Comparison of ENCODE assay signal across 8 cellular contexts in the genomic region with DNA sequence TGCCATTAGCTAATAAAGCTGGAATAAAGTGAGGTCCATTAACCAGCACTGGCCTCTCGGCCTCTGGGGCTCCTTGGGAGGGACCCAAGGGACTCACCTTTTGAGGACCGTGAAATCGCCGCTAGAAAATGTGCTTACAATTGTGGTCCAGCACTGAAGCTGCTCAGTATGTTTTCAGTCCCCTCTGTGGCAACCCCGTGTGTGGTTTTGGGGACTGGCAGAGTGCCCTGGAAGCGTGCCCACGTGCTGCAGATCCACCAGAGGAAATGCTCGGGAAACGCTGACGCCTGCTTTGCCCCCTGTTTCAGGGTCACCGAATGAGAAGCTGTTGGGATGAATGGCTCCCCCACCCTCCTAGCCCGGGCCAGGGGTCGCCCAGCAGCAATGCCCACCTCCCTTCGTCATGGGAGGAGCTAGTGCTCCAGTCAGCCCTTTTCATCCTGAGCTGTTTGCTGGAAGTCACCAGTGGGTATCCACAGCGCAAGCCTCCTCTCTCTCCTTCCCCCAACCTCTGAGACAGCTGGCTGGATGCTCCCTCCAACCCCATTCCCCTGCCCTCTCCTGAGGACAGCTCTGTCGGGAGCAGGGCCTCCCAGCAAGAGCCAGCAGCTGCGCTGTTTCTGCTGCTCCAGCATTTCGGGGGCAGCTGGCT. TPM values are rescaled to one million over a fixed set of nuclear protein-coding genes. Genes with fewer than 3 reads are reported as not detected.
DNase-seq lines count a peak whose midpoint lies in the region; ATAC-seq and TF ChIP-seq lines count a peak whose summit lies in the region.

No MANE protein-coding gene starts in this region.

- in situ Hi-C loops in ACHN (cut with HindIII; ENCODE audit: low pct_ligation_motif_present, low pct_unique_long_range_greater_than_20kb, low sequenced_read_pairs) = no loop called here

- no peak for TF ChIP-seq POLR2A in HCT116 (IDR thresholded peaks at IDR 0.05; ENCODE audit: borderline replicate concordance, extremely low read depth, insufficient read depth, insufficient read length)

- no peaks in the 10 kb centered on the region for H3K79me2 ChIP-seq in HCT116 (ENCODE audit: insufficient read depth, low read length)

- H3K36me3 ChIP-seq in HCT116 (ENCODE audit: control insufficient read depth in 1 of 2, insufficient read depth in 2 of 2, low read length in 2 of 2) (no peaks in the 10 kb centered on the region), H7 (replicated peaks; ENCODE audit: control insufficient read depth, insufficient read depth, low read length) (no peaks in the 10 kb centered on the region)

- POLR2A ChIA-PET in HCT116 (lab: Charles Lee) = interaction anchor here (1.7 kb wide), 1 partner anchor 9 kb away, joined by 6 read pairs; no protein-coding TSS in a partner anchor

- H3K9ac ChIP-seq in HCT116 (ENCODE audit: low read length) = peak overlapping the region; percentile 36

- ATAC-seq in HCT116 = peak; percentile 61
- ATAC-seq in HG03520 (IDR thresholded peaks at IDR 0.05; ENCODE audit: unreplicated experiment) = no peak
- ATAC-seq in GM18907 (IDR thresholded peaks at IDR 0.05; ENCODE audit: unreplicated experiment) = no peak

- no TSS peak for BruUV-seq in HCT116 (replicated peaks; lab: Mats Ljungman, UMichigan)

- peaks cover 26 to 30% of the 10 kb centered on the region in 2 experiments for H3K4me1 ChIP-seq in HCT116 (ENCODE audit: control insufficient read depth in 1 of 2, insufficient read depth in 2 of 2, low read length in 2 of 2)

- CTCF ChIA-PET in HCT116 (lab: Charles Lee) = interaction anchor here (0.5 to 3.2 kb wide), 7 partner anchors 10 to 72 kb away, joined by 3 to 17 read pairs (median 4); no protein-coding TSS in a partner anchor

- peak overlapping the region; percentile 13 to 27 for H3K4me3 ChIP-seq in HCT116 (replicated peaks in 1 of 2; ENCODE audit: low read depth in 1 of 2, low read length in 2 of 2)
- H3K4me3 ChIP-seq in foreskin fibroblast (ENCODE audit: low read depth in 1 of 2, low read length in 2 of 2) = peak overlapping the region; percentile 2 to 11
- no peak overlapping the region for H3K4me3 ChIP-seq in H7 (ENCODE audit: insufficient read depth, low read depth, low read length)

- H4K20me1 ChIP-seq in HCT116 (ENCODE audit: insufficient read depth) = no peaks in the 10 kb centered on the region

- H3K27me3 ChIP-seq in HCT116 (ENCODE audit: insufficient read depth, low read length) (no peaks in the 10 kb centered on the region), H7 (ENCODE audit: control insufficient read depth, insufficient read depth, low read length) (no peaks in the 10 kb centered on the region)

- RAD21 ChIA-PET in HCT116 (lab: Charles Lee; ENCODE audit: low non-redundant PET in 1 of 2, low total read pairs in 2 of 2, uncharacterized antibody in 2 of 2, unreplicated experiment in 2 of 2) = no interaction called here

- no peaks in the 10 kb centered on the region for H3K9me3 ChIP-seq in HCT116 (ENCODE audit: control insufficient read depth in 1 of 2, insufficient read depth in 1 of 2, low read depth in 1 of 2, low read length in 2 of 2)

- peak overlapping the region; percentile 64 for H3K27ac ChIP-seq in HCT116 (ENCODE audit: low read depth, low read length)

- H2AFZ ChIP-seq in HCT116 (ENCODE audit: low read depth, low read length, poor library complexity, severe bottlenecking) = peak overlapping the region; percentile 7

- TF ChIP-seq CTCF in HCT116 (IDR thresholded peaks at IDR 0.05 in 2 of 3, conservative IDR thresholded peaks at IDR 0.05 in 1 of 3; ENCODE audit: borderline replicate concordance in 1 of 3, insufficient read depth in 1 of 3, low read depth in 2 of 3, low read length in 2 of 3) (no peak), foreskin fibroblast (IDR thresholded peaks at IDR 0.05; ENCODE audit: low read depth, low read length) (no peak)

- peak overlapping the region; percentile 69 for H3K4me2 ChIP-seq in HCT116 (ENCODE audit: low read length)

- DNase-seq in ACHN = peak; percentile 71
- DNase-seq in HCT116 (ENCODE audit: low read depth, low spot score) = no peak
- peak; percentile 38 for DNase-seq in activated T-cell treated with anti-CD3 and anti-CD28 coated beads, Interleukin-2, amount 50 U/mL, for 1 hour
- DNase-seq in foreskin fibroblast = peak; percentile 72 to 86
- DNase-seq in posterior vena cava (ENCODE audit: low spot score) = peak; percentile 94
- no peak for DNase-seq in H7

- intact Hi-C loops in HCT116 (cut with micrococcal nuclease) = no loop called here
- intact Hi-C loops in posterior vena cava (cut with DNase I) = no loop called here

- H3K9me2 ChIP-seq in HCT116 (ENCODE audit: insufficient read depth) = no peaks in the 10 kb centered on the region

- no peak for TF ChIP-seq RAD21 in HCT116 (IDR thresholded peaks at IDR 0.05; ENCODE audit: low read depth)

TF ChIP-seq in HCT116, 20 proteins besides CTCF, POLR2A, EP300 and RAD21 (continues in another document):
- no peak for TF ChIP-seq ELF1 (IDR thresholded peaks at IDR 0.05; ENCODE audit: borderline replicate concordance, low read depth)
- no peak for TF ChIP-seq FOSL1 (IDR thresholded peaks at IDR 0.05; ENCODE audit: low read depth)
- no peak for TF ChIP-seq ZFX (IDR thresholded peaks at IDR 0.05)
- TF ChIP-seq POLR2AphosphoS5 (IDR thresholded peaks at IDR 0.05; ENCODE audit: low read depth, low read length) = no peak
- TF ChIP-seq ZNF274 (IDR thresholded peaks at IDR 0.05; ENCODE audit: low read depth, low read length) = no peak
- no peak for TF ChIP-seq CEBPB (IDR thresholded peaks at IDR 0.05; ENCODE audit: low read depth)
- no peak for TF ChIP-seq TCF7L2 (IDR thresholded peaks at IDR 0.05; ENCODE audit: borderline replicate concordance, extremely low read depth, insufficient read depth, insufficient read length)
- TF ChIP-seq JUND (IDR thresholded peaks at IDR 0.05) = no peak
- no peak for TF ChIP-seq SIN3A (IDR thresholded peaks at IDR 0.05; ENCODE audit: low read depth)
- TF ChIP-seq, protein P1, sequence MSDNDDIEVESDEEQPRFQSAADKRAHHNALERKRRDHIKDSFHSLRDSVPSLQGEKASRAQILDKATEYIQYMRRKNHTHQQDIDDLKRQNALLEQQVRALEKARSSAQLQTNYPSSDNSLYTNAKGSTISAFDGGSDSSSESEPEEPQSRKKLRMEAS (IDR thresholded peaks at IDR 0.05) = no peak
- TF ChIP-seq CBX3 (IDR thresholded peaks at IDR 0.05; ENCODE audit: low read depth) = no peak
- TF ChIP-seq SRF (IDR thresholded peaks at IDR 0.05; ENCODE audit: low read depth) = no peak
- TF ChIP-seq EGR1 (IDR thresholded peaks at IDR 0.05; ENCODE audit: low read depth) = no peak
- TF ChIP-seq YY1 (IDR thresholded peaks at IDR 0.05; ENCODE audit: extremely low read depth, insufficient replicate concordance, low read depth, low read length) = no peak
- TF ChIP-seq EZH2phosphoT487 (IDR thresholded peaks at IDR 0.05; ENCODE audit: borderline replicate concordance) = no peak
- TF ChIP-seq EZH2 (IDR thresholded peaks at IDR 0.05) = no peak
- TF ChIP-seq, protein P2, sequence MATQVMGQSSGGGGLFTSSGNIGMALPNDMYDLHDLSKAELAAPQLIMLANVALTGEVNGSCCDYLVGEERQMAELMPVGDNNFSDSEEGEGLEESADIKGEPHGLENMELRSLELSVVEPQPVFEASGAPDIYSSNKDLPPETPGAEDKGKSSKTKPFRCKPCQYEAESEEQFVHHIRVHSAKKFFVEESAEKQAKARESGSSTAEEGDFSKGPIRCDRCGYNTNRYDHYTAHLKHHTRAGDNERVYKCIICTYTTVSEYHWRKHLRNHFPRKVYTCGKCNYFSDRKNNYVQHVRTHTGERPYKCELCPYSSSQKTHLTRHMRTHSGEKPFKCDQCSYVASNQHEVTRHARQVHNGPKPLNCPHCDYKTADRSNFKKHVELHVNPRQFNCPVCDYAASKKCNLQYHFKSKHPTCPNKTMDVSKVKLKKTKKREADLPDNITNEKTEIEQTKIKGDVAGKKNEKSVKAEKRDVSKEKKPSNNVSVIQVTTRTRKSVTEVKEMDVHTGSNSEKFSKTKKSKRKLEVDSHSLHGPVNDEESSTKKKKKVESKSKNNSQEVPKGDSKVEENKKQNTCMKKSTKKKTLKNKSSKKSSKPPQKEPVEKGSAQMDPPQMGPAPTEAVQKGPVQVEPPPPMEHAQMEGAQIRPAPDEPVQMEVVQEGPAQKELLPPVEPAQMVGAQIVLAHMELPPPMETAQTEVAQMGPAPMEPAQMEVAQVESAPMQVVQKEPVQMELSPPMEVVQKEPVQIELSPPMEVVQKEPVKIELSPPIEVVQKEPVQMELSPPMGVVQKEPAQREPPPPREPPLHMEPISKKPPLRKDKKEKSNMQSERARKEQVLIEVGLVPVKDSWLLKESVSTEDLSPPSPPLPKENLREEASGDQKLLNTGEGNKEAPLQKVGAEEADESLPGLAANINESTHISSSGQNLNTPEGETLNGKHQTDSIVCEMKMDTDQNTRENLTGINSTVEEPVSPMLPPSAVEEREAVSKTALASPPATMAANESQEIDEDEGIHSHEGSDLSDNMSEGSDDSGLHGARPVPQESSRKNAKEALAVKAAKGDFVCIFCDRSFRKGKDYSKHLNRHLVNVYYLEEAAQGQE (IDR thresholded peaks at IDR 0.05; ENCODE audit: low read depth) = no peak
- TF ChIP-seq, protein P3, sequence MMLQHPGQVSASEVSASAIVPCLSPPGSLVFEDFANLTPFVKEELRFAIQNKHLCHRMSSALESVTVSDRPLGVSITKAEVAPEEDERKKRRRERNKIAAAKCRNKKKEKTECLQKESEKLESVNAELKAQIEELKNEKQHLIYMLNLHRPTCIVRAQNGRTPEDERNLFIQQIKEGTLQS (IDR thresholded peaks at IDR 0.05) = no peak

RNA-seq across cellular contexts. Expression of a gene that starts 33.1 kb away (rescaled TPM):
- 17.8 TPM for total RNA-seq in HCT116 (2021; ENCODE audit: unreplicated experiment)
- 8.8 and 9.1 TPM in 2 replicates for polyA plus RNA-seq in HCT116 (2012)
- 10 to 100 TPM; 17.8 to 29.6 TPM for total RNA-seq in posterior vena cava
- total RNA-seq in H7 (2014; rRNA removed; shearing (Covaris generic)) = 2.3 and 2.8 TPM in 2 replicates

RNA-seq across cellular contexts. Expression of a gene that starts 47.8 kb away (rescaled TPM):
- total RNA-seq in HCT116 (2021; ENCODE audit: unreplicated experiment) (not detected), posterior vena cava (1 to 10 TPM in 1 of 2 donors, under 1 TPM in 1; 1.00 to 2.9 TPM)
- polyA plus RNA-seq in HCT116 (2012) = not detected in 2 replicates
- total RNA-seq in H7 (2014; rRNA removed; shearing (Covaris generic)) = not detected in 2 replicates

Comparison
In these comparisons a context has a peak if more than half of its experiments do, and no peak if none do; other contexts are left out.
1. DNase-seq: peak in ACHN (single experiment), activated T-cell treated with anti-CD3 and anti-CD28 coated beads, Interleukin-2, amount 50 U/mL, for 1 hour (single experiment), foreskin fibroblast (2 of 2) and posterior vena cava (single experiment); none in HCT116 (single experiment) and H7 (single experiment).